9 cellular contexts compared by ENCODE assay signal in genomic region chr5:4928409-4928808, GRCh38.
"Had no signal": no experiment of that assay in that cellular context is flagged by ENCODE, and none has a peak within 500 bp of the region (broad histone marks: within the 10 kb centered on the region; RNA-seq: fewer than 3 reads in every experiment).

No MANE protein-coding gene starts in this region.

- H3K4me3 Mint-ChIP-seq: HFFc6 had no signal

- H3K4me1 ChIP-seq: HAP-1 had no signal

- H3K36me3 ChIP-seq: HAP-1 had no signal

- H3K27me3 Mint-ChIP-seq: IgD-negative memory B cell had no signal

- H3K9me3 ChIP-seq: HAP-1 had no signal

- H3K9ac ChIP-seq: GM23248 had no signal

- FAIRE-seq: HepG2 had no signal

- H3K4me3 ChIP-seq: GM23248, HAP-1 had no signal

- H3K9me3 Mint-ChIP-seq: HFFc6 had no signal

- DNase-seq: GM23248, H7, HFFc6, KBM-7 had no signal

- H3K27ac Mint-ChIP-seq: HFFc6, IgD-negative memory B cell had no signal

- ATAC-seq: HCT116, HepG2 had no signal

- H2AFZ ChIP-seq: GM23248 had no signal

- H3K27ac ChIP-seq: GM23248, HL-60 had no signal
